ENCODE assay signal across 11 cellular contexts in the genomic region with DNA sequence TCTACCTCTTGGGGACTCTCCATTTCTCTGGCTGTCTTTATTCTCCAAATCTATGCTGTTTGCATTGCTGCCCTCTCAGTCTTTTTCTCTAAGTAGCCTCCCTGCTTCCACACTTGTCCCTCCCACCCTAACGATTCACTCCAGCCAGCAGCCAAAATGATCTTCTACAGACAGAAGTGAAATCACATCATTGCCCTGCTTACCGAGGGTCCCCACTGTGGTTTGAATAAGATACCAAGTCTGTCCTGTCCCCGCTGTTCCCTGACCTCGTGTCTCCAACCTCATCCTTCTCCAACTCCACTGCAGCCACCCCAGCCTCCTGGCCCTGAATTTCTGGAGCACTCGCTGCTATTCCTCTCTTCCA. TPM values are rescaled to one million over a fixed set of nuclear protein-coding genes. Genes with fewer than 3 reads are reported as not detected.
DNase-seq lines count a peak whose midpoint lies in the region; ATAC-seq and TF ChIP-seq lines count a peak whose summit lies in the region.
"Had no signal": no experiment of that assay in that cellular context is flagged by ENCODE, and none has a peak within 500 bp of the region (broad histone marks: within the 10 kb centered on the region; RNA-seq: fewer than 3 reads in every experiment).

No MANE protein-coding gene starts in this region.

- no peaks in the 10 kb centered on the region for H3K9me3 Mint-ChIP-seq in activated T-cell treated with anti-CD3 and anti-CD28 coated beads, Interleukin-2, amount 50 U/mL, for 4 hours
- H3K9me3 Mint-ChIP-seq: activated naive CD8-positive, alpha-beta T cell treated with anti-CD3 and anti-CD28 coated beads, Interleukin-2, amount 50 U/mL, for 24 hours had no signal

- 34 to 49% (median 37%) methylated on average over 5 of the region's 5 CpGs for WGBS in adrenal gland, 4 donors

- ATAC-seq in left cardiac atrium (no peak), GM19463 (IDR thresholded peaks at IDR 0.05; ENCODE audit: unreplicated experiment) (no peak)
- no peak for ATAC-seq in activated T-cell treated with anti-CD3 and anti-CD28 coated beads, Interleukin-2, amount 50 U/mL, for 4 hours

- DNase-seq in left ventricle myocardium inferior: no peak
- no peak for DNase-seq in left cardiac atrium
- DNase-seq in colonic mucosa: no peak
- no peak for DNase-seq in uterus
- DNase-seq in adrenal gland: no peak
- DNase-seq in activated T-cell treated with anti-CD3 and anti-CD28 coated beads, Interleukin-2, amount 50 U/mL, for 4 hours: no peak

- H3K27me3 Mint-ChIP-seq in activated T-cell treated with anti-CD3 and anti-CD28 coated beads, Interleukin-2, amount 50 U/mL, for 4 hours (ENCODE audit: low read depth): no peaks in the 10 kb centered on the region

- intact Hi-C loops in left ventricle myocardium inferior (cut with micrococcal nuclease): no loop called here
- intact Hi-C loops in left cardiac atrium (cut with DNase I): no loop called here
- intact Hi-C loops in colonic mucosa (cut with DNase I): loop anchor here (10.0 kb wide), 1 partner anchor 123 kb away; the partner anchor contains the start of gene TP53RK
- intact Hi-C loops in uterus (cut with DNase I; ENCODE audit: low total_unique reads): no loop called here
- intact Hi-C loops in adrenal gland (cut with DNase I): no loop called here

- H3K4me1 ChIP-seq in left ventricle myocardium inferior: peaks cover 15% of the 10 kb centered on the region
- H3K4me1 ChIP-seq in colonic mucosa: no peaks in the 10 kb centered on the region
- peaks cover 33% of the 10 kb centered on the region for H3K4me1 ChIP-seq in mucosa of stomach (ENCODE audit: control insufficient read depth, insufficient read depth, low read length)
- H3K4me1 ChIP-seq in uterus: peaks cover 0 to 3% of the 10 kb centered on the region in 2 donors
- peaks cover 0 to 4% of the 10 kb centered on the region in 2 donors for H3K4me1 ChIP-seq in adrenal gland (replicated peaks in 1 of 2)

- peaks cover 17% of the 10 kb centered on the region for H3K4me1 Mint-ChIP-seq in activated T-cell treated with anti-CD3 and anti-CD28 coated beads, Interleukin-2, amount 50 U/mL, for 4 hours (ENCODE audit: low read depth)

- H3K27ac ChIP-seq in left ventricle myocardium inferior (replicated peaks): peak overlapping the region; percentile 10
- H3K27ac ChIP-seq in colonic mucosa: no peak overlapping the region
- H3K27ac ChIP-seq in uterus: peak overlapping the region; percentile 5 to 53
- H3K27ac ChIP-seq in adrenal gland: peak overlapping the region in 2 of 5 donors; percentile 30 to 38

- no peaks in the 10 kb centered on the region for H3K9me3 ChIP-seq in left ventricle myocardium inferior (replicated peaks)
- no peaks in the 10 kb centered on the region for H3K9me3 ChIP-seq in colonic mucosa
- no peaks in the 10 kb centered on the region for H3K9me3 ChIP-seq in mucosa of stomach (ENCODE audit: control insufficient read depth, low read length)
- no peaks in the 10 kb centered on the region for H3K9me3 ChIP-seq in uterus
- H3K9me3 ChIP-seq in adrenal gland (replicated peaks in 1 of 3): no peaks in the 10 kb centered on the region

- H3K36me3 ChIP-seq in left ventricle myocardium inferior (no peaks in the 10 kb centered on the region), colonic mucosa (no peaks in the 10 kb centered on the region), mucosa of stomach (ENCODE audit: control insufficient read depth, insufficient read depth, low read length) (no peaks in the 10 kb centered on the region), uterus (no peaks in the 10 kb centered on the region), adrenal gland (replicated peaks in 1 of 2) (no peaks in the 10 kb centered on the region)

- peaks cover 4% of the 10 kb centered on the region for H3K27me3 ChIP-seq in left ventricle myocardium inferior (ENCODE audit: low read depth)
- no peaks in the 10 kb centered on the region for H3K27me3 ChIP-seq in colonic mucosa
- H3K27me3 ChIP-seq in mucosa of stomach (ENCODE audit: control insufficient read depth, insufficient read depth, low read length): peaks cover 1% of the 10 kb centered on the region
- no peaks in the 10 kb centered on the region for H3K27me3 ChIP-seq in uterus
- H3K27me3 ChIP-seq in adrenal gland: no peaks in the 10 kb centered on the region

- peak overlapping the region in 1 of 2 donors; percentile 7 for H3K9ac ChIP-seq in colonic mucosa (ENCODE audit: low read depth in 2 of 2, low read length in 2 of 2)
- no peak overlapping the region for H3K9ac ChIP-seq in mucosa of stomach (ENCODE audit: low read length)

- H3K36me3 Mint-ChIP-seq in activated T-cell treated with anti-CD3 and anti-CD28 coated beads, Interleukin-2, amount 50 U/mL, for 4 hours (ENCODE audit: insufficient read depth): no peaks in the 10 kb centered on the region

- no peak for TF ChIP-seq CTCF in left ventricle myocardium inferior (IDR thresholded peaks at IDR 0.05; ENCODE audit: borderline replicate concordance)
- no peak for TF ChIP-seq CTCF in colonic mucosa (IDR thresholded peaks at IDR 0.05)
- no peak for TF ChIP-seq CTCF in uterus (IDR thresholded peaks at IDR 0.05)
- TF ChIP-seq CTCF in adrenal gland (IDR thresholded peaks at IDR 0.05): no peak

- H3K4me3 ChIP-seq in left ventricle myocardium inferior (peak overlapping the region; percentile 43), colonic mucosa (peak overlapping the region; percentile 16), mucosa of stomach (ENCODE audit: low read length) (peak overlapping the region; percentile 43), uterus (peak overlapping the region; percentile 1 to 29), adrenal gland (peak overlapping the region in 1 of 4 donors; percentile 18)

- TF ChIP-seq POLR2A in uterus (IDR thresholded peaks at IDR 0.05): no peak
- TF ChIP-seq POLR2A in adrenal gland (IDR thresholded peaks at IDR 0.05): no peak

- H3K4me3 Mint-ChIP-seq in activated T-cell treated with anti-CD3 and anti-CD28 coated beads, Interleukin-2, amount 50 U/mL, for 4 hours: no peak overlapping the region
- H3K4me3 Mint-ChIP-seq: activated naive CD8-positive, alpha-beta T cell treated with anti-CD3 and anti-CD28 coated beads, Interleukin-2, amount 50 U/mL, for 24 hours had no signal

RNA-seq across cellular contexts. Expression of gene OCSTAMP, which starts 11.5 kb away (rescaled TPM):
- total RNA-seq in left ventricle myocardium inferior (not detected), left cardiac atrium (not detected), colonic mucosa (not detected), uterus (not detected), adrenal gland (not detected)
- polyA plus RNA-seq in adrenal gland: under 1 TPM in 1 of 3 donors, not detected in 2; 0.16 TPM
- total RNA-seq in activated T-cell treated with anti-CD3 and anti-CD28 coated beads, Interleukin-2, amount 50 U/mL, for 4 hours: under 1 TPM in 1 of 3 donors, not detected in 2; 0.16 TPM
- total RNA-seq: epithelial cell of proximal tubule, left colon had no signal

RNA-seq across cellular contexts. Expression of gene ZNF334, which starts 48.6 kb away (rescaled TPM):
- total RNA-seq in left ventricle myocardium inferior (0.71 TPM), left cardiac atrium (1 to 10 TPM in 1 of 2 donors, under 1 TPM in 1; 0.99 to 1.3 TPM), colonic mucosa (1 to 10 TPM; 1.3 to 1.6 TPM), uterus (10 to 100 TPM in 1 of 4 donors, 1 to 10 TPM in 3; 1.3 to 19.6 (median 5.8) TPM), adrenal gland (10 to 100 TPM in 2 of 8 donors, 1 to 10 TPM in 6; 1.0 to 13.1 (median 6.2) TPM)
- polyA plus RNA-seq in adrenal gland: 10 to 100 TPM in 2 of 3 donors, 1 to 10 TPM in 1; 7.2 to 19.1 (median 14.7) TPM
- under 1 TPM; 0.42 to 0.63 (median 0.49) TPM for total RNA-seq in activated T-cell treated with anti-CD3 and anti-CD28 coated beads, Interleukin-2, amount 50 U/mL, for 4 hours
